Comparison of ENCODE assay signal across 1 cellular context in the genomic region with DNA sequence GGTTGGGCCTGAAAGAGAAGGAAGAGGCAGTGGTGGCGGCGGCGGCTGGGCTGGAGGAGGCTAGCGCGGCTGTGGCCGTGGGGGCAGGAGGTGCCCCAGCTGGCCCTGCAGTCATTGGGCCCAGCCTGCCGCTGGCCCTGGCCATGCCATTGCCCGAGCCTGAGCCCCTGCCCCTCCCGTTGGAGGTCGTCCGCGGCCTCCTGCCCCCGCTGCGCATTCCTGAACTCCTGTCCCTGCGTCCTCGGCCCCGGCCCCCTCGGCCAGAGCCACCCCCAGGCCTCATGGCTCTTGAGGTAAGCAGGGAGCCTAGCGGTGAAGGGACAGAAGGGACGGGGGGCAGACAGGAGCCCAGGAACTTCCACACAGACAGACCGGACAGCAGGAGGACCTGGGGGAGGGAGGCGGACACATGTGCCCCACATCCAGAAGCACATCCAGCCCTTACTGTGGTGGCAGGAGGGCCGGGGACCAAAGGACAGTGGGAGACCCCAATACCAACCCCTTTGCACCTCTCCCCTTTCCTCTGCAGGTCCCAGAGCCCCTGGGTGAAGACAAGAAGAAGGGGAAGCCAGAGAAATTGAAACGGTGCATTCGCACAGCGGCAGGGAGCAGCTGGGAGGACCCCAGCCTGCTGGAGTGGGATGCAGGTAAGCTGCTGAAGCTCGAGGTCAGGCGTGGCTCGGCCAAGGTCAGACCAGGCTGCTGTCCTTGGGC.
TF ChIP-seq lines count a peak whose summit lies in the region.

No MANE protein-coding gene starts in this region.

TF ChIP-seq in HEK293, 187 proteins besides CTCF, POLR2A, EP300 and RAD21 (continued from another document):
- TF ChIP-seq BCL11A (tag by site-specific recombination; IDR thresholded peaks at IDR 0.05; ENCODE audit: low read depth) (no peak), ZNF626 (tag by site-specific recombination; IDR thresholded peaks at IDR 0.05) (no peak), ZNF175 (tag by site-specific recombination; IDR thresholded peaks at IDR 0.05) (no peak), EGR2 (tag by site-specific recombination; IDR thresholded peaks at IDR 0.05; ENCODE audit: low read depth) (no peak), ZNF521 (tag by site-specific recombination; IDR thresholded peaks at IDR 0.05) (no peak), ZNF174 (tag by site-specific recombination; IDR thresholded peaks at IDR 0.05) (no peak), ZNF16 (tag by site-specific recombination; IDR thresholded peaks at IDR 0.05; ENCODE audit: low read depth) (no peak), ZNF639 (tag by site-specific recombination; IDR thresholded peaks at IDR 0.05) (no peak), ZBTB48 (tag by site-specific recombination; IDR thresholded peaks at IDR 0.05) (no peak), KLF16 (tag by site-specific recombination; IDR thresholded peaks at IDR 0.05) (no peak), ZNF747 (tag by site-specific recombination; IDR thresholded peaks at IDR 0.05) (no peak)
- TF ChIP-seq, protein P1, sequence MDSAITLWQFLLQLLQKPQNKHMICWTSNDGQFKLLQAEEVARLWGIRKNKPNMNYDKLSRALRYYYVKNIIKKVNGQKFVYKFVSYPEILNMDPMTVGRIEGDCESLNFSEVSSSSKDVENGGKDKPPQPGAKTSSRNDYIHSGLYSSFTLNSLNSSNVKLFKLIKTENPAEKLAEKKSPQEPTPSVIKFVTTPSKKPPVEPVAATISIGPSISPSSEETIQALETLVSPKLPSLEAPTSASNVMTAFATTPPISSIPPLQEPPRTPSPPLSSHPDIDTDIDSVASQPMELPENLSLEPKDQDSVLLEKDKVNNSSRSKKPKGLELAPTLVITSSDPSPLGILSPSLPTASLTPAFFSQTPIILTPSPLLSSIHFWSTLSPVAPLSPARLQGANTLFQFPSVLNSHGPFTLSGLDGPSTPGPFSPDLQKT (IDR thresholded peaks at IDR 0.05; ENCODE audit: borderline replicate concordance, low read depth, low read length): no peak
TF ChIP-seq in HEK293: peak in this region for 0.
